In genomic region chr20:44862286-44862685, GRCh38 we compare ENCODE assay signal across 1 cellular context.
TF ChIP-seq lines count a peak whose summit lies in the region.

No MANE protein-coding gene starts in this region.

TF ChIP-seq in IMR-90, 13 proteins besides CTCF, POLR2A, EP300 and RAD21:
- TF ChIP-seq FOS (IDR thresholded peaks at IDR 0.05; ENCODE audit: low read depth, low read length): no peak
- no peak for TF ChIP-seq RFX5 (IDR thresholded peaks at IDR 0.05; ENCODE audit: low read depth, low read length)
- TF ChIP-seq RCOR1 (IDR thresholded peaks at IDR 0.05; ENCODE audit: insufficient replicate concordance, low read length): no peak
- no peak for TF ChIP-seq MAFK (IDR thresholded peaks at IDR 0.05; ENCODE audit: low read depth, low read length)
- no peak for TF ChIP-seq NFE2L2 (IDR thresholded peaks at IDR 0.05; ENCODE audit: low read depth, low read length)
- TF ChIP-seq USF2 (IDR thresholded peaks at IDR 0.05; ENCODE audit: low read depth, low read length): no peak
- TF ChIP-seq BHLHE40 (IDR thresholded peaks at IDR 0.05; ENCODE audit: low read depth, low read length): no peak
- TF ChIP-seq MXI1 (IDR thresholded peaks at IDR 0.05; ENCODE audit: borderline replicate concordance, low read depth, low read length): no peak
- TF ChIP-seq MAZ (IDR thresholded peaks at IDR 0.05; ENCODE audit: borderline replicate concordance, low read depth, low read length): no peak
- no peak for TF ChIP-seq SMC3 (IDR thresholded peaks at IDR 0.05; ENCODE audit: low read depth, low read length)
- no peak for TF ChIP-seq CHD1 (IDR thresholded peaks at IDR 0.05; ENCODE audit: low read depth, low read length)
- no peak for TF ChIP-seq ELK1 (IDR thresholded peaks at IDR 0.05; ENCODE audit: borderline replicate concordance, low read depth, low read length)
- no peak for TF ChIP-seq CEBPB (IDR thresholded peaks at IDR 0.05; ENCODE audit: low read depth, low read length)
